In the genomic region with DNA sequence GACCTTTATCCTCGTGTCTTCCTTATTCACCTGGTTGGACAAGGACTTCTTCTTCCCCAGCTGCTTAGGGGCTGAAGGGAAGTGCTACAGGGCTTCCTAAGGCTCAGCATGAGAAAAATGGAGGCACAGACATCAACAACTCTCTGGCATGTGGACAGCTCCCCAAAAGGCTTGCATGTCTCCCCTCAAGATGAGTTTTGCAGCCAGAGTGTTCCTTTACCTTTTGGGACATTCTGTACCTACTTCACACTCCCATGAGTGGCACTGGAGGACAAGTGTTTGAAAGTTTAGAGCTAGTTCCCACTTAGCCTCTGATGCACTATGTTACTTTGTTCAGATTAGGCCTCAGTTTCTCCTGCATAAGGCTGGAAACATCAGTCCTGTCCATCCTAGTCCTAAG, we compare ENCODE assay signal across 20 cellular contexts.
DNase-seq lines count a peak whose midpoint lies in the region; ATAC-seq and TF ChIP-seq lines count a peak whose summit lies in the region.
"Had no signal": no experiment of that assay in that cellular context is flagged by ENCODE, and none has a peak within 500 bp of the region (broad histone marks: within the 10 kb centered on the region; RNA-seq: fewer than 3 reads in every experiment).

No MANE protein-coding gene starts in this region.

- no peak for TF ChIP-seq CTCF in Peyer's patch (IDR thresholded peaks at IDR 0.05)
- no peak for TF ChIP-seq CTCF in dorsolateral prefrontal cortex (IDR thresholded peaks at IDR 0.05 in 54 of 56, conservative IDR thresholded peaks at IDR 0.05 in 2 of 56; ENCODE audit: low read depth in 1 of 56, partially characterized antibody in 56 of 56)
- TF ChIP-seq CTCF in smooth muscle cell (IDR thresholded peaks at IDR 0.05; ENCODE audit: borderline replicate concordance, insufficient read depth, poor library complexity, severe bottlenecking): no peak

- H3K4me2 ChIP-seq in smooth muscle cell: no peak overlapping the region

- ATAC-seq in HG03520 (IDR thresholded peaks at IDR 0.05; ENCODE audit: unreplicated experiment): no peak
- ATAC-seq: activated T-cell treated with anti-CD3 and anti-CD28 coated beads, Interleukin-2, amount 50 U/mL, for 72 hours; pancreas had no signal

- no peak overlapping the region for H3K4me3 ChIP-seq in Peyer's patch
- H3K4me3 ChIP-seq in dorsolateral prefrontal cortex: no peak overlapping the region
- H3K4me3 ChIP-seq in muscle layer of colon (ENCODE audit: low read depth in 1 of 2, low read length in 2 of 2): no peak overlapping the region
- no peak overlapping the region for H3K4me3 ChIP-seq in smooth muscle cell
- H3K4me3 ChIP-seq: MG63, pancreas, SK-N-MC had no signal

- peaks cover 5% of the 10 kb centered on the region for H3F3A ChIP-seq in smooth muscle cell (ENCODE audit: low read depth)

- peak overlapping the region in 3 of 4 donors; percentile 49 to 83 (median 64) for H3K27ac ChIP-seq in Peyer's patch
- H3K27ac ChIP-seq in dorsolateral prefrontal cortex: peak overlapping the region in 51 of 59 donors; percentile 0 to 90 (median 74)
- peak overlapping the region; percentile 87 for H3K27ac ChIP-seq in muscle layer of colon (ENCODE audit: low read depth, low read length)
- H3K27ac ChIP-seq in temporal lobe (ENCODE audit: low read depth, low read length): peak overlapping the region; percentile 66
- no peak overlapping the region for H3K27ac ChIP-seq in smooth muscle cell (ENCODE audit: low read depth)
- H3K27ac ChIP-seq: epithelial cell of prostate, pancreas, SK-N-MC had no signal

- H4K20me1 ChIP-seq in smooth muscle cell (ENCODE audit: low read depth): no peaks in the 10 kb centered on the region

- H2AFZ ChIP-seq in smooth muscle cell (ENCODE audit: low read depth): no peak overlapping the region

- intact Hi-C loops in dorsolateral prefrontal cortex (cut with DNase I): no loop called here

- 96% methylated on average over 1 of the region's 1 CpG for WGBS in smooth muscle cell (ENCODE audit: low lambda C conversion rate)

- H3K9me3 ChIP-seq in Peyer's patch (no peaks in the 10 kb centered on the region), muscle layer of colon (ENCODE audit: low read length) (no peaks in the 10 kb centered on the region), smooth muscle cell (replicated peaks; ENCODE audit: low read depth) (no peaks in the 10 kb centered on the region)
- H3K9me3 ChIP-seq: MG63, pancreas had no signal

- no peak for TF ChIP-seq POLR2A in Peyer's patch (IDR thresholded peaks at IDR 0.05)

- H3K4me1 ChIP-seq in Peyer's patch (peaks cover 0 to 52% (median 3%) of the 10 kb centered on the region in 4 donors), muscle layer of colon (ENCODE audit: insufficient read depth, low read length) (peaks cover 86% of the 10 kb centered on the region), smooth muscle cell (ENCODE audit: low read depth) (peaks cover 13% of the 10 kb centered on the region)

- H3K27me3 ChIP-seq in Peyer's patch (no peaks in the 10 kb centered on the region), dorsolateral prefrontal cortex (no peaks in the 10 kb centered on the region), muscle layer of colon (ENCODE audit: control insufficient read depth in 1 of 2, insufficient read depth in 2 of 2, low read length in 2 of 2) (no peaks in the 10 kb centered on the region), smooth muscle cell (ENCODE audit: low read depth) (no peaks in the 10 kb centered on the region)
- H3K27me3 ChIP-seq: MG63, pancreas had no signal

- H3K36me3 ChIP-seq in Peyer's patch: peaks cover 0 to 29% (median 0%) of the 10 kb centered on the region in 3 donors
- H3K36me3 ChIP-seq in muscle layer of colon (ENCODE audit: insufficient read depth, low read length): peaks cover 80% of the 10 kb centered on the region
- no peaks in the 10 kb centered on the region for H3K36me3 ChIP-seq in smooth muscle cell (ENCODE audit: low read depth)
- H3K36me3 ChIP-seq: pancreas had no signal

- H3K9ac ChIP-seq in muscle layer of colon (ENCODE audit: low read length) (peak overlapping the region; percentile 60), smooth muscle cell (ENCODE audit: low read depth) (no peak overlapping the region)

- no peak for DNase-seq in Peyer's patch
- no peak for DNase-seq in dorsolateral prefrontal cortex
- no peak for DNase-seq in NCI-H1694 treated with DMSO at 0.1 percent for 48 hours (lab: John Stamatoyannopoulos, UW)
- no peak for DNase-seq in smooth muscle cell (lab: John Stamatoyannopoulos, UW; ENCODE audit: unreplicated experiment)
- no peak for DNase-seq in NCI-H2081 treated with DMSO at 0.1 percent for 48 hours (lab: John Stamatoyannopoulos, UW)
- DNase-seq: activated CD4-positive, alpha-beta memory T cell treated with anti-CD3 and anti-CD28 coated beads for 36 hours; activated naive CD8-positive, alpha-beta T cell treated with anti-CD3 and anti-CD28 coated beads, Interleukin-2, amount 10 ng/mL, durations not matched to agents 7 days and 5 days; activated T-cell treated with anti-CD3 and anti-CD28 coated beads, Interleukin-2, amount 50 U/mL, for 72 hours; glutamatergic neuron; MG63; NCI-H187 treated with DMSO at 0.1 percent for 48 hours; NCI-H510A; OCI-M1; pancreas; stimulated activated naive CD4-positive, alpha-beta T cell had no signal

- no peaks in the 10 kb centered on the region for H3K79me2 ChIP-seq in smooth muscle cell (ENCODE audit: low read depth)
